ENCODE assay signal across 10 cellular contexts in the genomic region with DNA sequence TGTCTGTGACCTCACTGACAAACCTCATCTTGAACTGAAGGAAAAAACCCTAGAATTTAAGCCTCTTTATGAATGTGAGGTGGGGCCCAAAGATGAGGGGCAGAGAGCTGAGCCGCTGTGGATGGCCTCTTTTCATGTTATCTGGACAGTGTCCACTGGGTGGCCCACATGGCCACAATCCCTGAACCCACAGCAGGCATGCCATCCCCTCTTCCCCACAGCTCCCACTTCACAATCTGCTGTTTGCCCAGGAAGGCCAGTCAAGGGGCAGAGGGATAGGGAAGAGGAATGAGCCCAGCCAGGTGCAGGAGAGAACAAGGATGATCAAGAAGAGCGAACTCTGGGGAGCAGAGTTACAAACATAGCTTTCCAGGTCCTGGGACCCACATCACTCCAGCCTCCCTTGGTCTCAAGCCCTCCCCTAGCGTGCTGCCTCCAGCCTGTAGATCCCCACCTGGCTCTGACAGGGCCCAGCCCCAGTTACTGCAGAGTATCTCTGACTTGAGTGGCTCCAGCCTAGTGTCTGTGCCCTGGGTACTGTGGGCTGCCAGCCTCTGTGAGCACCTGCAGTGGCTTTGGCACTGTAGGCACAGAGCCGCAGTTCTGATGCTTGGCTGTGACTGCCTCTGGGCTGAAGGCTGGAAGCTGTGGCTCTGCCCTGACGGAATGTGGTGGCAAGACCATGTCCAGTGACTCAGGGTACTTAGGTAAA. TPM values are rescaled to one million over a fixed set of nuclear protein-coding genes. Genes with fewer than 3 reads are reported as not detected.
A peak's percentile ranks its signal among the peaks of the same experiment; 100 is the strongest.
DNase-seq lines count a peak whose midpoint lies in the region; ATAC-seq and TF ChIP-seq lines count a peak whose summit lies in the region.
"Had no signal": no experiment of that assay in that cellular context is flagged by ENCODE, and none has a peak within 500 bp of the region (broad histone marks: within the 10 kb centered on the region; RNA-seq: fewer than 3 reads in every experiment).

No MANE protein-coding gene starts in this region.

- H4K8ac ChIP-seq in H9 (replicated peaks; ENCODE audit: insufficient read length, low read depth, low read length): no peak overlapping the region

- H3K27ac ChIP-seq in H9 (ENCODE audit: insufficient read length, low read depth, low read length): no peak overlapping the region

- H3K27ac Mint-ChIP-seq in H9 (no peak overlapping the region), WTC11 (no peak overlapping the region)
- no peak overlapping the region for H3K27ac Mint-ChIP-seq in activated T-helper 1 cell treated with anti-CD3 and anti-CD28 coated beads, Interleukin-12 subunit alpha, Interleukin-12 subunit beta, Interleukin-2, Interleukin-4 antibody, amounts not matched to agents 30 ng/mL and 10 ng/mL and 1 ng/mL, durations not matched to agents 14 hours and 24 hours and 36 hours

- no peak overlapping the region for H2BK20ac ChIP-seq in H9 (ENCODE audit: low read depth, low read length, poor library complexity, severe bottlenecking)

- no peak overlapping the region for H3K23ac ChIP-seq in H9 (ENCODE audit: insufficient read length, low read depth, low read length)

- H3K4me3 Mint-ChIP-seq in H9 (no peak overlapping the region), WTC11 (no peak overlapping the region)
- H3K4me3 Mint-ChIP-seq in activated T-helper 1 cell treated with anti-CD3 and anti-CD28 coated beads, Interleukin-12 subunit alpha, Interleukin-12 subunit beta, Interleukin-2, Interleukin-4 antibody, amounts not matched to agents 30 ng/mL and 10 ng/mL and 1 ng/mL, durations not matched to agents 14 hours and 24 hours and 36 hours: no peak overlapping the region
- H3K4me3 Mint-ChIP-seq: activated naive CD8-positive, alpha-beta T cell treated with anti-CD3 and anti-CD28 coated beads, Interleukin-2, amount 10 ng/mL, durations not matched to agents 7 days and 5 days had no signal

- intact Hi-C loops in activated T-helper 1 cell treated with anti-CD3 and anti-CD28 coated beads, Interleukin-12 subunit alpha, Interleukin-12 subunit beta, Interleukin-2, Interleukin-4 antibody, amounts not matched to agents 30 ng/mL and 10 ng/mL and 1 ng/mL, durations not matched to agents 14 hours and 24 hours and 36 hours (cut with micrococcal nuclease): no loop called here

- H3K4me1 Mint-ChIP-seq in H9: peaks cover 12 to 16% of the 10 kb centered on the region in 2 experiments
- H3K4me1 Mint-ChIP-seq in WTC11: peaks cover 12% of the 10 kb centered on the region
- H3K4me1 Mint-ChIP-seq in activated T-helper 1 cell treated with anti-CD3 and anti-CD28 coated beads, Interleukin-12 subunit alpha, Interleukin-12 subunit beta, Interleukin-2, Interleukin-4 antibody, amounts not matched to agents 30 ng/mL and 10 ng/mL and 1 ng/mL, durations not matched to agents 14 hours and 24 hours and 36 hours (ENCODE audit: low read depth): no peaks in the 10 kb centered on the region

- H3K14ac ChIP-seq in H9 (ENCODE audit: insufficient read depth, low read length): no peak overlapping the region; the same call in 1 of the 2 replicates

- H2BK5ac ChIP-seq in H9 (ENCODE audit: insufficient read length, low read length): no peak overlapping the region

- no peaks in the 10 kb centered on the region for H3K4me1 ChIP-seq in H9 (ENCODE audit: insufficient read depth, low read length)

- H2BK15ac ChIP-seq in H9 (ENCODE audit: low read depth, low read length): no peak overlapping the region

- no peak overlapping the region for H2BK12ac ChIP-seq in H9 (ENCODE audit: insufficient read length, low read depth, low read length)

- H4K5ac ChIP-seq in H9 (ENCODE audit: insufficient read length, low read depth, low read length): no peak overlapping the region

- no peak overlapping the region for H2AFZ ChIP-seq in H9 (ENCODE audit: low read length)

- H2BK120ac ChIP-seq in H9 (ENCODE audit: low read depth, low read length, poor library complexity, severe bottlenecking): no peak overlapping the region

- H3K4me3 ChIP-seq in kidney epithelial cell (ENCODE audit: low read depth, low read length): no peak overlapping the region

- H3K36me3 ChIP-seq in kidney epithelial cell (ENCODE audit: control insufficient read depth, insufficient read depth, low read length): no peaks in the 10 kb centered on the region

- peaks cover 9 to 23% (median 21%) of the 10 kb centered on the region in 3 experiments; a peak in 6 of 7 replicates for H3K36me3 Mint-ChIP-seq in H9 (ENCODE audit: insufficient read depth in 1 of 3, low read depth in 3 of 3)
- peaks cover 13% of the 10 kb centered on the region for H3K36me3 Mint-ChIP-seq in WTC11
- peaks cover 16% of the 10 kb centered on the region for H3K36me3 Mint-ChIP-seq in activated T-helper 1 cell treated with anti-CD3 and anti-CD28 coated beads, Interleukin-12 subunit alpha, Interleukin-12 subunit beta, Interleukin-2, Interleukin-4 antibody, amounts not matched to agents 30 ng/mL and 10 ng/mL and 1 ng/mL, durations not matched to agents 14 hours and 24 hours and 36 hours (ENCODE audit: low read depth)

- CTCF ChIA-PET in WTC11 (lab: Charles Lee): interaction anchor here (0.6 to 2.3 kb wide), 3 partner anchors 16 to 283 kb away, joined by 3 to 8 read pairs (median 3); partner anchors contain the start of gene CTPS1

- H4K20me1 ChIP-seq in H9 (ENCODE audit: control insufficient read depth, insufficient read depth, insufficient read length): no peaks in the 10 kb centered on the region

- no peak overlapping the region for H3K4me2 ChIP-seq in H9 (ENCODE audit: insufficient read depth, insufficient read length, low read length)

- no peak overlapping the region for H3K4ac ChIP-seq in H9 (ENCODE audit: low read depth, low read length)

- ATAC-seq in WTC11: 0 out of 2 replicates have a peak, but pooled peaks have one; percentile 2
- ATAC-seq: right cardiac atrium had no signal

- no peaks in the 10 kb centered on the region for H3K9me3 ChIP-seq in H9 (ENCODE audit: control insufficient read depth, low read depth, low read length)

- no peak for DNase-seq in AG09319 (ENCODE audit: extremely low read depth, low read depth)
- no peak for DNase-seq in H9
- DNase-seq in WTC11 (ENCODE audit: low spot score): no peak
- no peak for DNase-seq in kidney epithelial cell (ENCODE audit: low read depth)
- DNase-seq in nucleus accumbens (lab: John Stamatoyannopoulos, UW): no peak
- no peak for DNase-seq in NCI-H2196 treated with DMSO at 0.1 percent for 48 hours (lab: John Stamatoyannopoulos, UW; ENCODE audit: unreplicated experiment)
- DNase-seq in SIG-M5 treated with dmso at 0.1 percent for 504 hours (lab: John Stamatoyannopoulos, UW; ENCODE audit: unreplicated experiment): no peak
- DNase-seq in activated T-helper 1 cell treated with anti-CD3 and anti-CD28 coated beads, Interleukin-12 subunit alpha, Interleukin-12 subunit beta, Interleukin-2, Interleukin-4 antibody, amounts not matched to agents 30 ng/mL and 10 ng/mL and 1 ng/mL, durations not matched to agents 14 hours and 24 hours and 36 hours (ENCODE audit: low spot score): no peak
- DNase-seq: activated naive CD8-positive, alpha-beta T cell treated with anti-CD3 and anti-CD28 coated beads, Interleukin-2, amount 10 ng/mL, durations not matched to agents 7 days and 5 days; right cardiac atrium had no signal

- no peaks in the 10 kb centered on the region for H3K23me2 ChIP-seq in H9 (ENCODE audit: insufficient read length, low read depth, low read length, poor library complexity, severe bottlenecking)

- no peaks in the 10 kb centered on the region for H3K79me2 ChIP-seq in H9 (ENCODE audit: insufficient read depth, low read length)

- no peaks in the 10 kb centered on the region for H3K27me3 ChIP-seq in H9 (ENCODE audit: insufficient read depth, low read length)
- no peaks in the 10 kb centered on the region for H3K27me3 ChIP-seq in kidney epithelial cell (ENCODE audit: control insufficient read depth, insufficient read depth, low read length)

- no peak overlapping the region for H3K9ac ChIP-seq in H9 (ENCODE audit: extremely low read depth, insufficient read length, low read length)

- no peak overlapping the region for H2AK5ac ChIP-seq in H9 (ENCODE audit: insufficient read length, low read length)

- H4K91ac ChIP-seq in H9 (ENCODE audit: insufficient read length, low read depth, low read length): no peak overlapping the region

- WGBS in H9 (ENCODE audit: extremely low coverage, insufficient read length, low lambda C conversion rate): no CpG with 5 or more reads among the region's 5 CpGs

- H3K56ac ChIP-seq in H9 (ENCODE audit: insufficient read length, low read depth, low read length): no peak overlapping the region

- POLR2A ChIA-PET in WTC11 (lab: Charles Lee): interaction anchor here (0.6 kb wide), 1 partner anchor 12 kb away, joined by 5 read pairs; no protein-coding TSS in a partner anchor

- no peaks in the 10 kb centered on the region for H3K79me1 ChIP-seq in H9 (ENCODE audit: insufficient read depth, low read depth, low read length, poor library complexity, severe bottlenecking)

- peaks cover 23% of the 10 kb centered on the region for H3K27me3 Mint-ChIP-seq in H9 (ENCODE audit: low read depth)
- peaks cover 39% of the 10 kb centered on the region for H3K27me3 Mint-ChIP-seq in WTC11 (ENCODE audit: low read depth)
- H3K27me3 Mint-ChIP-seq in activated T-helper 1 cell treated with anti-CD3 and anti-CD28 coated beads, Interleukin-12 subunit alpha, Interleukin-12 subunit beta, Interleukin-2, Interleukin-4 antibody, amounts not matched to agents 30 ng/mL and 10 ng/mL and 1 ng/mL, durations not matched to agents 14 hours and 24 hours and 36 hours (ENCODE audit: insufficient read depth): no peaks in the 10 kb centered on the region
- H3K27me3 Mint-ChIP-seq: activated naive CD8-positive, alpha-beta T cell treated with anti-CD3 and anti-CD28 coated beads, Interleukin-2, amount 10 ng/mL, durations not matched to agents 7 days and 5 days had no signal

- no peak overlapping the region for H3T11ph ChIP-seq in H9 (ENCODE audit: low read length)

- TF ChIP-seq CTCF in AG09319 (IDR thresholded peaks at IDR 0.05; ENCODE audit: low read depth, low read length) (peak; percentile 36), H9 (conservative IDR thresholded peaks at IDR 0.05) (peak; percentile 45; the same call in 2 of the 3 replicates), WTC11 (IDR thresholded peaks at IDR 0.05) (no peak), kidney epithelial cell (IDR thresholded peaks at IDR 0.05; ENCODE audit: insufficient read depth, low read length, poor library complexity, severe bottlenecking) (peak; percentile 41)

- H3K18ac ChIP-seq in H9 (ENCODE audit: insufficient read length, low read depth, low read length): no peak overlapping the region

- H3K9me3 Mint-ChIP-seq in H9 (no peaks in the 10 kb centered on the region), WTC11 (no peaks in the 10 kb centered on the region)
- no peaks in the 10 kb centered on the region for H3K9me3 Mint-ChIP-seq in activated T-helper 1 cell treated with anti-CD3 and anti-CD28 coated beads, Interleukin-12 subunit alpha, Interleukin-12 subunit beta, Interleukin-2, Interleukin-4 antibody, amounts not matched to agents 30 ng/mL and 10 ng/mL and 1 ng/mL, durations not matched to agents 14 hours and 24 hours and 36 hours
- H3K9me3 Mint-ChIP-seq: activated naive CD8-positive, alpha-beta T cell treated with anti-CD3 and anti-CD28 coated beads, Interleukin-2, amount 10 ng/mL, durations not matched to agents 7 days and 5 days had no signal

RNA-seq across cellular contexts. Expression of gene SLFNL1, which starts 1.9 kb away (rescaled TPM):
- total RNA-seq in H9 (2021) (0.11 TPM in 1 of 2 replicates, not detected in the other), WTC11 (2021) (0.05 TPM in 1 of 3 replicates, not detected in the others), kidney epithelial cell (0.41 TPM in 1 of 2 replicates, not detected in the other)
- total RNA-seq in activated T-helper 1 cell treated with anti-CD3 and anti-CD28 coated beads, Interleukin-12 subunit alpha, Interleukin-12 subunit beta, Interleukin-2, Interleukin-4 antibody, amounts not matched to agents 30 ng/mL and 10 ng/mL and 1 ng/mL, durations not matched to agents 14 hours and 24 hours and 36 hours: 0.18 TPM in 1 of 2 replicates, not detected in the other

RNA-seq across cellular contexts. Expression of gene CTPS1, which starts 43.9 kb away (rescaled TPM):
- total RNA-seq in H9 (2021) (100 and 105 TPM in 2 replicates), WTC11 (2021) (65.7 to 73.4 TPM (median 65.8 TPM) in 3 replicates), kidney epithelial cell (51.6 and 59.8 TPM in 2 replicates)
- total RNA-seq in activated T-helper 1 cell treated with anti-CD3 and anti-CD28 coated beads, Interleukin-12 subunit alpha, Interleukin-12 subunit beta, Interleukin-2, Interleukin-4 antibody, amounts not matched to agents 30 ng/mL and 10 ng/mL and 1 ng/mL, durations not matched to agents 14 hours and 24 hours and 36 hours: 172 and 174 TPM in 2 replicates
